Comparison of ENCODE assay signal across 8 cellular contexts in the genomic region with DNA sequence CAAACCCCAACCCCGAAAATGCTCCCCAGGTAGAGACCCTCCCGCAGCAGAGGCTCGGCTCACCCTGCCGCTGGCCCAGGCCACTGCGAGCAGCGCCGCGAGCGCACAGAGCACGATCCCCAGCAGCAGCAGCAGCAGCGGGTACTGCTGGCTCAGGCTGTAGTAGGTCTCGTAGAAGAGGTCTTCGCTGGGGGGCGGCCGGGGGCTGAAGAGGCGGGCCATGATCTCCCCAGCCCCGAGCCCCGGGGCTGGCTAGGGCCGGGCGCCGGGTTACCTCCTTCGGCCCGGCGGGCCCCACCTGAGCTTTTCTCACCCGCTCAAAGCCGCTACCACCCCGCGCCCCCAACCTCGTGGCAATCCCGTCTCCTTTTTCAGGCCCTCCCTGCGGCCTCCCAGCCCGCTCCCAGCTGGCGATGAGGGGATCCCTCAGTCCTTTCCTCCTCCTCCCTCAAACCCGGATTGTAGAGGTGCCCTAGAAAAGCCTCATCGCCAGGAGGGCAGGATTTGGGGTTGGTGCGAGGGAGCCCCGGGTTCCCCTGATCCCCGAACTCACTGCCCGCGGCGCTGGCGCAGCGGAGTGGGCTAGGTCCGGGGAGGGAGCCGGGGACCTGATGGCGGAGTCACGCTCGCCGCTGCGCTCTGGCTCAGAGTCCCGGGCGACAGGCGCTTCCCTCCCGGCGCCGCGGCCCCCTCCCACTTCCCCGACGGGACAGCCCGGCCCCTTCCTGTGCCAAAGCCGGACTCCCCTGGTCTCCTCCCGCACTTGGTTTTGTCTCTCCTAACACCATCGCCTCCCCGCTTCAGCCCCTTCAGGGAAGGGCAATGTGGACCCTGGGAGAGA. TPM values are rescaled to one million over a fixed set of nuclear protein-coding genes. Genes with fewer than 3 reads are reported as not detected.
DNase-seq lines count a peak whose midpoint lies in the region; TF ChIP-seq lines count a peak whose summit lies in the region.

TSS of gene ADCY4 (minus strand) at position 641 of the 841 bp plus-strand sequence. CDS start at position 222, 419 bp downstream.

- H3K27ac ChIP-seq in Karpas-422 (ENCODE audit: low read length) (no peak within 1 kb of the TSS), adrenal gland (peak within 1 kb of the TSS in 3 of 5 donors; percentile 14 to 51 (median 32)), smooth muscle cell (ENCODE audit: low read depth) (no peak within 1 kb of the TSS)

- peak within 1 kb of the TSS; percentile 54 for H3K4me2 ChIP-seq in Karpas-422 (ENCODE audit: low read depth, low read length, poor library complexity, severe bottlenecking)
- H3K4me2 ChIP-seq in smooth muscle cell: peak within 1 kb of the TSS; percentile 73

- no peak for TF ChIP-seq CTCF in adrenal gland (IDR thresholded peaks at IDR 0.05)
- no peak for TF ChIP-seq CTCF in smooth muscle cell (IDR thresholded peaks at IDR 0.05; ENCODE audit: borderline replicate concordance, insufficient read depth, poor library complexity, severe bottlenecking)

- peak in 1 of 2 donors; percentile 38 for TF ChIP-seq POLR2A in adrenal gland (IDR thresholded peaks at IDR 0.05)

- intact Hi-C loops in adrenal gland (cut with DNase I): loop anchor here in 1 of 2 donors (5.0 kb wide), 1 partner anchor 98 kb away; no protein-coding TSS in a partner anchor

- peak within 1 kb of the TSS; percentile 40; the same call in 1 of the 2 replicates for H3K9ac ChIP-seq in Karpas-422 (ENCODE audit: low read length)
- no peak within 1 kb of the TSS for H3K9ac ChIP-seq in smooth muscle cell (ENCODE audit: low read depth)

- H4K20me1 ChIP-seq in Karpas-422 (ENCODE audit: insufficient read depth, low read depth, low read length) (no peaks in the 10 kb centered on the region), smooth muscle cell (ENCODE audit: low read depth) (no peaks in the 10 kb centered on the region)

- H3K4me3 ChIP-seq in Karpas-422 (ENCODE audit: low read length) (peak within 1 kb of the TSS; percentile 16; the same call in 1 of the 2 replicates), adrenal gland (peak within 1 kb of the TSS in 2 of 4 donors; percentile 4 to 31), iPS-18c (ENCODE audit: insufficient read depth, low read depth, low read length) (peak within 1 kb of the TSS; percentile 71), smooth muscle cell (peak within 1 kb of the TSS; percentile 35)

- H3K9me3 ChIP-seq in Karpas-422 (ENCODE audit: low read length) (no peaks in the 10 kb centered on the region), adrenal gland (replicated peaks in 1 of 3) (no peaks in the 10 kb centered on the region), iPS-18c (ENCODE audit: control insufficient read depth, insufficient read depth, low read length) (no peaks in the 10 kb centered on the region), smooth muscle cell (replicated peaks; ENCODE audit: low read depth) (no peaks in the 10 kb centered on the region)

- H3K4me1 ChIP-seq in Karpas-422 (ENCODE audit: low read length): peaks cover 24% of the 10 kb centered on the region
- H3K4me1 ChIP-seq in adrenal gland (replicated peaks in 1 of 2): peaks cover 0 to 24% of the 10 kb centered on the region in 2 donors
- peaks cover 10% of the 10 kb centered on the region for H3K4me1 ChIP-seq in smooth muscle cell (ENCODE audit: low read depth)

- H3K79me2 ChIP-seq in Karpas-422 (ENCODE audit: low read length) (no peaks in the 10 kb centered on the region), smooth muscle cell (ENCODE audit: low read depth) (no peaks in the 10 kb centered on the region)

- H3K36me3 ChIP-seq in Karpas-422 (ENCODE audit: insufficient read depth, low read length) (no peaks in the 10 kb centered on the region), adrenal gland (replicated peaks in 1 of 2) (no peaks in the 10 kb centered on the region), smooth muscle cell (ENCODE audit: low read depth) (no peaks in the 10 kb centered on the region)

- H3F3A ChIP-seq in smooth muscle cell (ENCODE audit: low read depth): no peaks in the 10 kb centered on the region

- H3K9me2 ChIP-seq in Karpas-422 (replicated peaks; ENCODE audit: insufficient read depth, low read length): no peaks in the 10 kb centered on the region

- WGBS in adrenal gland, 4 donors: 15 to 26% (median 18%) methylated on average over 12 to 64 of the region's 64 CpGs
- WGBS in smooth muscle cell (ENCODE audit: low lambda C conversion rate): 3% methylated on average over 59 of the region's 64 CpGs

- DNase-seq in Karpas-422 (no peak), adrenal gland (peak in 1 of 7 donors; percentile 32), smooth muscle cell (lab: John Stamatoyannopoulos, UW; ENCODE audit: unreplicated experiment) (no peak), NCI-H748 treated with DMSO at 0.1 percent for 48 hours (lab: John Stamatoyannopoulos, UW) (no peak), kidney tubule cell (ENCODE audit: low spot score) (no peak), NOMO-1 (lab: John Stamatoyannopoulos, UW; ENCODE audit: unreplicated experiment in 2 of 2) (no peak), COLO829 (ENCODE audit: low spot score) (no peak)

- H3K27me3 ChIP-seq in Karpas-422 (ENCODE audit: low read length) (no peaks in the 10 kb centered on the region), adrenal gland (peaks cover 11% of the 10 kb centered on the region), smooth muscle cell (ENCODE audit: low read depth) (peaks cover 74% of the 10 kb centered on the region)

- H2AFZ ChIP-seq in Karpas-422 (ENCODE audit: low read length): no peak within 1 kb of the TSS; the same call in 1 of the 2 replicates
- H2AFZ ChIP-seq in smooth muscle cell (ENCODE audit: low read depth): no peak within 1 kb of the TSS

RNA-seq across cellular contexts. Expression of gene ADCY4, which starts in this region (rescaled TPM):
- total RNA-seq in Karpas-422 (2014; rRNA removed; shearing (Covaris generic); ENCODE audit: low replicate concordance): 0.07 and 0.69 TPM in 2 replicates
- total RNA-seq in adrenal gland: 10 to 100 TPM in 5 of 8 donors, 1 to 10 TPM in 3; 3.9 to 34.0 (median 13.1) TPM
- polyA plus RNA-seq in adrenal gland: 10 to 100 TPM in 2 of 3 donors, 1 to 10 TPM in 1; 4.5 to 70.1 (median 45.8) TPM
- 0.13 and 0.45 TPM in 2 replicates for total RNA-seq in smooth muscle cell
- polyA plus RNA-seq in smooth muscle cell: 0.66 TPM in 1 of 2 replicates, not detected in the other

Comparison
In these comparisons a context has a peak if more than half of its experiments do, and no peak if none do; other contexts are left out.
1. H3K27ac ChIP-seq: peak in adrenal gland (3 of 5); none in Karpas-422 (single experiment) and smooth muscle cell (single experiment).